ENCODE assay signal across 1 cellular context in genomic region chr4:80255374-80256095, GRCh38.
TF ChIP-seq lines count a peak whose summit lies in the region.

No MANE protein-coding gene starts in this region.

TF ChIP-seq in GM12878, 131 proteins besides CTCF, POLR2A, EP300 and RAD21 (continued from another document):
- TF ChIP-seq ATF2 (IDR thresholded peaks at IDR 0.05; ENCODE audit: low read length) (no peak), MEF2B (IDR thresholded peaks at IDR 0.05; ENCODE audit: partially characterized antibody, poor library complexity, severe bottlenecking) (no peak), POU2F2 (IDR thresholded peaks at IDR 0.05; ENCODE audit: borderline replicate concordance, low read depth, low read length) (no peak), HCFC1 (IDR thresholded peaks at IDR 0.05; ENCODE audit: low read length) (no peak), BACH1 (IDR thresholded peaks at IDR 0.05; ENCODE audit: borderline replicate concordance) (no peak)
